ENCODE assay signal across 11 cellular contexts in the genomic region with DNA sequence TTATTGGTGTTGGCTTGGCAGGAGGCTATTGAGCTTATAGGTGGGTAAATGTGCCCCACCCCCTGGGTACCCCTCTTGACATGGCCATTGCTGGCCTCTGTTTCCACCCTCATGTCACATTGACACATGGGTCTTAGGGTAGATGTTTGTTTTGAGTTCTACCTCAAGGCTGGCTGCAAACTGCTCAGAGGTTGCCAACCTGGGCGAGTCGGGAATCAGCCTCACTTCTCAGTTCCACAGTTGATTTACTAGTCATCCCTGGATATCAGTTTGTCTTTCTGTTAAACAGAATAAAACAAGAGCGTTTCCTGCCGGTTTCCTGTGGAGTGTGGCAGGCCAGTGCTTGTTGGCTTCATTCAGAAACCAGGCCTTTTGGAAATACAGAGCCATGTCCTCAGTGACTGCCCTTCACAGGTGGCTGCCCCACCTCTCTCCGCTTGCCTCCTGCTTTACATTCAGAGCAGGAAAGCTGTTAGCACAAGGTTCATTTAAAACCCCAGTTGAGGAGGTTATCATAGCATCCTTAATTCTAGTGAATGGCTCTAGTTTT.
DNase-seq lines count a peak whose midpoint lies in the region; ATAC-seq and TF ChIP-seq lines count a peak whose summit lies in the region.
"Had no signal": no experiment of that assay in that cellular context is flagged by ENCODE, and none has a peak within 500 bp of the region (broad histone marks: within the 10 kb centered on the region; RNA-seq: fewer than 3 reads in every experiment).

No MANE protein-coding gene starts in this region.

- no peaks in the 10 kb centered on the region for H3K79me2 ChIP-seq in Loucy (ENCODE audit: insufficient read depth, low read length)

- no peak overlapping the region for H2AFZ ChIP-seq in Loucy (ENCODE audit: low read length)

- no peaks in the 10 kb centered on the region for H3K9me3 Mint-ChIP-seq in dendritic cell treated with granulocyte-macrophage colony-stimulating factor and Interleukin-4, amounts not matched to agents 40 ng/mL and 50 ng/mL, for 4 days
- no peaks in the 10 kb centered on the region for H3K9me3 Mint-ChIP-seq in naive thymus-derived CD8-positive, alpha-beta T cell

- peak overlapping the region; percentile 84 for H3K27ac Mint-ChIP-seq in dendritic cell treated with granulocyte-macrophage colony-stimulating factor and Interleukin-4, amounts not matched to agents 40 ng/mL and 50 ng/mL, for 4 days
- H3K27ac Mint-ChIP-seq in naive thymus-derived CD8-positive, alpha-beta T cell, result peak overlapping the region in 1 of 10 donors; percentile 47

- H3K9me3 ChIP-seq in Loucy (ENCODE audit: insufficient read depth, low read depth, low read length) (no peaks in the 10 kb centered on the region), stomach smooth muscle (ENCODE audit: control insufficient read depth in 2 of 2, low read length in 2 of 2) (no peaks in the 10 kb centered on the region)
- H3K9me3 ChIP-seq: ovary had no signal

- no peaks in the 10 kb centered on the region for H4K20me1 ChIP-seq in Loucy (ENCODE audit: insufficient read depth, low read length, poor library complexity, severe bottlenecking)

- H3K36me3 Mint-ChIP-seq in dendritic cell treated with granulocyte-macrophage colony-stimulating factor and Interleukin-4, amounts not matched to agents 40 ng/mL and 50 ng/mL, for 4 days (ENCODE audit: low read depth), result peaks cover 37% of the 10 kb centered on the region
- peaks cover 0 to 31% (median 8%) of the 10 kb centered on the region in 3 donors for H3K36me3 Mint-ChIP-seq in naive thymus-derived CD8-positive, alpha-beta T cell

- ATAC-seq in left colon (peak; percentile 26), GM18511 (IDR thresholded peaks at IDR 0.05; ENCODE audit: unreplicated experiment) (no peak)
- no peak for ATAC-seq in naive thymus-derived CD8-positive, alpha-beta T cell

- H3K4me1 Mint-ChIP-seq in dendritic cell treated with granulocyte-macrophage colony-stimulating factor and Interleukin-4, amounts not matched to agents 40 ng/mL and 50 ng/mL, for 4 days (ENCODE audit: low read depth), result peaks cover 27% of the 10 kb centered on the region
- H3K4me1 Mint-ChIP-seq in naive thymus-derived CD8-positive, alpha-beta T cell, result peaks cover 0 to 6% (median 1%) of the 10 kb centered on the region in 4 donors

- H3K27me3 ChIP-seq in Loucy (ENCODE audit: insufficient read depth, low read length, poor library complexity, severe bottlenecking) (no peaks in the 10 kb centered on the region), stomach smooth muscle (ENCODE audit: control insufficient read depth in 1 of 2, insufficient read depth in 2 of 2, low read length in 2 of 2) (no peaks in the 10 kb centered on the region)
- H3K27me3 ChIP-seq: ovary had no signal

- H3F3A ChIP-seq in Loucy (ENCODE audit: low read depth), result no peaks in the 10 kb centered on the region

- H3K27ac ChIP-seq in stomach smooth muscle (ENCODE audit: low read length), result peak overlapping the region; percentile 60
- H3K27ac ChIP-seq: ovary had no signal

- DNase-seq in left colon, result peak in 1 of 2 donors; percentile 32
- DNase-seq in AML-193 (lab: John Stamatoyannopoulos, UW), result no peak
- no peak for DNase-seq in NK-92 (lab: John Stamatoyannopoulos, UW; ENCODE audit: unreplicated experiment)
- DNase-seq in naive thymus-derived CD8-positive, alpha-beta T cell, result no peak
- DNase-seq: activated CD4-positive, alpha-beta T cell treated with anti-CD3 and anti-CD28 coated beads for 4 hours; Kasumi-1; ovary had no signal

- intact Hi-C loops in dendritic cell treated with granulocyte-macrophage colony-stimulating factor and Interleukin-4, amounts not matched to agents 40 ng/mL and 50 ng/mL, for 4 days (cut with micrococcal nuclease), result no loop called here
- intact Hi-C loops in left colon (cut with DNase I, micrococcal nuclease), result no loop called here

- H3K4me3 Mint-ChIP-seq in dendritic cell treated with granulocyte-macrophage colony-stimulating factor and Interleukin-4, amounts not matched to agents 40 ng/mL and 50 ng/mL, for 4 days, result no peak overlapping the region
- no peak overlapping the region for H3K4me3 Mint-ChIP-seq in naive thymus-derived CD8-positive, alpha-beta T cell

- TF ChIP-seq CTCF in Loucy (conservative IDR thresholded peaks at IDR 0.05; ENCODE audit: low read length), result no peak

- H3K9me2 ChIP-seq in Loucy (replicated peaks; ENCODE audit: low read depth, low read length), result no peaks in the 10 kb centered on the region

- H3K27me3 Mint-ChIP-seq in dendritic cell treated with granulocyte-macrophage colony-stimulating factor and Interleukin-4, amounts not matched to agents 40 ng/mL and 50 ng/mL, for 4 days, result no peaks in the 10 kb centered on the region
- no peaks in the 10 kb centered on the region for H3K27me3 Mint-ChIP-seq in naive thymus-derived CD8-positive, alpha-beta T cell

- H3K4me2 ChIP-seq in Loucy (ENCODE audit: low read depth, low read length, poor library complexity, severe bottlenecking), result peak overlapping the region; percentile 55

- POLR2A ChIA-PET in naive thymus-derived CD8-positive, alpha-beta T cell (lab: Charles Lee), result no interaction called here

- no peak overlapping the region for H3K4me3 ChIP-seq in Loucy (ENCODE audit: low read length, poor library complexity, severe bottlenecking)
- H3K4me3 ChIP-seq in stomach smooth muscle (ENCODE audit: low read length in 2 of 2), result peak overlapping the region in 1 of 2 donors; percentile 40
- H3K4me3 ChIP-seq: ovary had no signal

- H3K4me1 ChIP-seq in Loucy (ENCODE audit: insufficient read depth, low read length, poor library complexity, severe bottlenecking), result peaks cover 44% of the 10 kb centered on the region
- peaks cover 79% of the 10 kb centered on the region for H3K4me1 ChIP-seq in stomach smooth muscle (ENCODE audit: control insufficient read depth, insufficient read depth, low read length)

- H3K9ac ChIP-seq in Loucy (ENCODE audit: low read depth, low read length, poor library complexity, severe bottlenecking) (peak overlapping the region; percentile 53), stomach smooth muscle (ENCODE audit: low read length in 2 of 2) (peak overlapping the region in 1 of 2 donors; percentile 21)

- H3K36me3 ChIP-seq in Loucy (ENCODE audit: insufficient read depth, low read length), result no peaks in the 10 kb centered on the region
- H3K36me3 ChIP-seq in stomach smooth muscle (ENCODE audit: control insufficient read depth in 2 of 2, insufficient read depth in 2 of 2, low read length in 2 of 2), result peaks cover 5 to 8% of the 10 kb centered on the region in 2 donors
- H3K36me3 ChIP-seq: ovary had no signal
